In the genomic region with DNA sequence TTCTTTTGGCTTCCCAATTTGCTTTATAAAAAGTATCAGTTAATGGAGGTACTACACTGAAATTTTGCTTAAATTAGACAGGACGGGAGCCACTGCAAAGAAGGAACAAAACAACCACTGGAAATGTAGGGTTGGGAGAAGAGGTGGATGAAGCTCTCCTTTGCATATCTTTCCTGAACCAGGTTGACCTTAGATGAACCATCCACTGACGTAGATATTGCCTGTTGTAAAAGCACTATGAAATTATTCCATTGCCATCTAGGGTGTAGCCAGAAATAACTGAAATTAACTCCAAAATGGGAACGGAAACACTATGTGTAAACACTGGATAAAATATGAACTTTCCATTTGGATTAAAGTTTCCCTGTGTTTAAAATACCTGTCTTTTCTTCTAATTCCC, we compare ENCODE assay signal across 1 cellular context.
A peak's percentile ranks its signal among the peaks of the same experiment; 100 is the strongest.
TF ChIP-seq lines count a peak whose summit lies in the region.

No MANE protein-coding gene starts in this region.

TF ChIP-seq in K562, 482 proteins besides CTCF, POLR2A, EP300 and RAD21 (continued from another document):
- TF ChIP-seq SRSF9 (IDR thresholded peaks at IDR 0.05; ENCODE audit: borderline replicate concordance, low read depth, low read length) (no peak), ARID1B (IDR thresholded peaks at IDR 0.05) (peak; percentile 32; the same call in 1 of the 2 replicates), SMAD1 (IDR thresholded peaks at IDR 0.05; ENCODE audit: low read depth, low read length, partially characterized antibody) (no peak), DPF2 (IDR thresholded peaks at IDR 0.05) (peak; percentile 36; the same call in 1 of the 2 replicates), LEF1 (IDR thresholded peaks at IDR 0.05) (peak; percentile 49; the same call in 1 of the 2 replicates), RCOR1 (IDR thresholded peaks at IDR 0.05; ENCODE audit: borderline replicate concordance in 1 of 2, low read depth in 2 of 2, low read length in 2 of 2) (no peak), ZNF347 (CRISPR knock-in tag; IDR thresholded peaks at IDR 0.05; ENCODE audit: low read depth) (no peak), CREM (IDR thresholded peaks at IDR 0.05; ENCODE audit: low read depth) (0 out of 2 replicates have a peak, but pooled peaks have one; percentile 10), SIRT6 (IDR thresholded peaks at IDR 0.05; ENCODE audit: low read depth, low read length) (no peak), ZNF695 (CRISPR knock-in tag; IDR thresholded peaks at IDR 0.05) (no peak), NR2C2 (CRISPR knock-in tag; IDR thresholded peaks at IDR 0.05) (no peak), NR2C2 (tag; IDR thresholded peaks at IDR 0.05) (peak; percentile 33), DNMT1 (IDR thresholded peaks at IDR 0.05) (0 out of 2 replicates have a peak, but pooled peaks have one; percentile 79), RBBP5 (IDR thresholded peaks at IDR 0.05; ENCODE audit: borderline replicate concordance, insufficient read depth, low read length, poor library complexity, severe bottlenecking) (peak; percentile 28)
- TF ChIP-seq, protein P1, sequence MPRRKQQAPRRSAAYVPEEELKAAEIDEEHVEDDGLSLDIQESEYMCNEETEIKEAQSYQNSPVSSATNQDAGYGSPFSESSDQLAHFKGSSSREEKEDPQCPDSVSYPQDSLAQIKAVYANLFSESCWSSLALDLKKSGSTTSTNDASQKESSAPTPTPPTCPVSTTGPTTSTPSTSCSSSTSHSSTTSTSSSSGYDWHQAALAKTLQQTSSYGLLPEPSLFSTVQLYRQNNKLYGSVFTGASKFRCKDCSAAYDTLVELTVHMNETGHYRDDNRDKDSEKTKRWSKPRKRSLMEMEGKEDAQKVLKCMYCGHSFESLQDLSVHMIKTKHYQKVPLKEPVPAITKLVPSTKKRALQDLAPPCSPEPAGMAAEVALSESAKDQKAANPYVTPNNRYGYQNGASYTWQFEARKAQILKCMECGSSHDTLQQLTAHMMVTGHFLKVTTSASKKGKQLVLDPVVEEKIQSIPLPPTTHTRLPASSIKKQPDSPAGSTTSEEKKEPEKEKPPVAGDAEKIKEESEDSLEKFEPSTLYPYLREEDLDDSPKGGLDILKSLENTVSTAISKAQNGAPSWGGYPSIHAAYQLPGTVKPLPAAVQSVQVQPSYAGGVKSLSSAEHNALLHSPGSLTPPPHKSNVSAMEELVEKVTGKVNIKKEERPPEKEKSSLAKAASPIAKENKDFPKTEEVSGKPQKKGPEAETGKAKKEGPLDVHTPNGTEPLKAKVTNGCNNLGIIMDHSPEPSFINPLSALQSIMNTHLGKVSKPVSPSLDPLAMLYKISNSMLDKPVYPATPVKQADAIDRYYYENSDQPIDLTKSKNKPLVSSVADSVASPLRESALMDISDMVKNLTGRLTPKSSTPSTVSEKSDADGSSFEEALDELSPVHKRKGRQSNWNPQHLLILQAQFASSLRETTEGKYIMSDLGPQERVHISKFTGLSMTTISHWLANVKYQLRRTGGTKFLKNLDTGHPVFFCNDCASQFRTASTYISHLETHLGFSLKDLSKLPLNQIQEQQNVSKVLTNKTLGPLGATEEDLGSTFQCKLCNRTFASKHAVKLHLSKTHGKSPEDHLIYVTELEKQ (CRISPR knock-in tag; IDR thresholded peaks at IDR 0.05), result no peak
- TF ChIP-seq, protein P2, sequence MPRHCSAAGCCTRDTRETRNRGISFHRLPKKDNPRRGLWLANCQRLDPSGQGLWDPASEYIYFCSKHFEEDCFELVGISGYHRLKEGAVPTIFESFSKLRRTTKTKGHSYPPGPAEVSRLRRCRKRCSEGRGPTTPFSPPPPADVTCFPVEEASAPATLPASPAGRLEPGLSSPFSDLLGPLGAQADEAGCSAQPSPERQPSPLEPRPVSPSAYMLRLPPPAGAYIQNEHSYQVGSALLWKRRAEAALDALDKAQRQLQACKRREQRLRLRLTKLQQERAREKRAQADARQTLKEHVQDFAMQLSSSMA (CRISPR knock-in tag; IDR thresholded peaks at IDR 0.05), result no peak
- TF ChIP-seq, protein P3, sequence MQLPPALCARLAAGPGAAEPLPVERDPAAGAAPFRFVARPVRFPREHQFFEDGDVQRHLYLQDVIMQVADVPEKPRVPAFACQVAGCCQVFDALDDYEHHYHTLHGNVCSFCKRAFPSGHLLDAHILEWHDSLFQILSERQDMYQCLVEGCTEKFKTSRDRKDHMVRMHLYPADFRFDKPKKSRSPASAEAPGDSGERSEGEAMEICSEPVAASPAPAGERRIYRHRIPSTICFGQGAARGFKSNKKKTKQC (CRISPR knock-in tag; IDR thresholded peaks at IDR 0.05), result no peak
- TF ChIP-seq, protein P4, sequence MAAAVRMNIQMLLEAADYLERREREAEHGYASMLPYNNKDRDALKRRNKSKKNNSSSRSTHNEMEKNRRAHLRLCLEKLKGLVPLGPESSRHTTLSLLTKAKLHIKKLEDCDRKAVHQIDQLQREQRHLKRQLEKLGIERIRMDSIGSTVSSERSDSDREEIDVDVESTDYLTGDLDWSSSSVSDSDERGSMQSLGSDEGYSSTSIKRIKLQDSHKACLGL (CRISPR knock-in tag; IDR thresholded peaks at IDR 0.05; ENCODE audit: borderline replicate concordance, poor library complexity, severe bottlenecking), result no peak
- TF ChIP-seq, protein P5, sequence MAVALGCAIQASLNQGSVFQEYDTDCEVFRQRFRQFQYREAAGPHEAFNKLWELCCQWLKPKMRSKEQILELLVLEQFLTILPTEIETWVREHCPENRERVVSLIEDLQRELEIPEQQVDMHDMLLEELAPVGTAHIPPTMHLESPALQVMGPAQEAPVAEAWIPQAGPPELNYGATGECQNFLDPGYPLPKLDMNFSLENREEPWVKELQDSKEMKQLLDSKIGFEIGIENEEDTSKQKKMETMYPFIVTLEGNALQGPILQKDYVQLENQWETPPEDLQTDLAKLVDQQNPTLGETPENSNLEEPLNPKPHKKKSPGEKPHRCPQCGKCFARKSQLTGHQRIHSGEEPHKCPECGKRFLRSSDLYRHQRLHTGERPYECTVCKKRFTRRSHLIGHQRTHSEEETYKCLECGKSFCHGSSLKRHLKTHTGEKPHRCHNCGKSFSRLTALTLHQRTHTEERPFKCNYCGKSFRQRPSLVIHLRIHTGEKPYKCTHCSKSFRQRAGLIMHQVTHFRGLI (CRISPR knock-in tag; IDR thresholded peaks at IDR 0.05), result no peak
- TF ChIP-seq, protein P6, sequence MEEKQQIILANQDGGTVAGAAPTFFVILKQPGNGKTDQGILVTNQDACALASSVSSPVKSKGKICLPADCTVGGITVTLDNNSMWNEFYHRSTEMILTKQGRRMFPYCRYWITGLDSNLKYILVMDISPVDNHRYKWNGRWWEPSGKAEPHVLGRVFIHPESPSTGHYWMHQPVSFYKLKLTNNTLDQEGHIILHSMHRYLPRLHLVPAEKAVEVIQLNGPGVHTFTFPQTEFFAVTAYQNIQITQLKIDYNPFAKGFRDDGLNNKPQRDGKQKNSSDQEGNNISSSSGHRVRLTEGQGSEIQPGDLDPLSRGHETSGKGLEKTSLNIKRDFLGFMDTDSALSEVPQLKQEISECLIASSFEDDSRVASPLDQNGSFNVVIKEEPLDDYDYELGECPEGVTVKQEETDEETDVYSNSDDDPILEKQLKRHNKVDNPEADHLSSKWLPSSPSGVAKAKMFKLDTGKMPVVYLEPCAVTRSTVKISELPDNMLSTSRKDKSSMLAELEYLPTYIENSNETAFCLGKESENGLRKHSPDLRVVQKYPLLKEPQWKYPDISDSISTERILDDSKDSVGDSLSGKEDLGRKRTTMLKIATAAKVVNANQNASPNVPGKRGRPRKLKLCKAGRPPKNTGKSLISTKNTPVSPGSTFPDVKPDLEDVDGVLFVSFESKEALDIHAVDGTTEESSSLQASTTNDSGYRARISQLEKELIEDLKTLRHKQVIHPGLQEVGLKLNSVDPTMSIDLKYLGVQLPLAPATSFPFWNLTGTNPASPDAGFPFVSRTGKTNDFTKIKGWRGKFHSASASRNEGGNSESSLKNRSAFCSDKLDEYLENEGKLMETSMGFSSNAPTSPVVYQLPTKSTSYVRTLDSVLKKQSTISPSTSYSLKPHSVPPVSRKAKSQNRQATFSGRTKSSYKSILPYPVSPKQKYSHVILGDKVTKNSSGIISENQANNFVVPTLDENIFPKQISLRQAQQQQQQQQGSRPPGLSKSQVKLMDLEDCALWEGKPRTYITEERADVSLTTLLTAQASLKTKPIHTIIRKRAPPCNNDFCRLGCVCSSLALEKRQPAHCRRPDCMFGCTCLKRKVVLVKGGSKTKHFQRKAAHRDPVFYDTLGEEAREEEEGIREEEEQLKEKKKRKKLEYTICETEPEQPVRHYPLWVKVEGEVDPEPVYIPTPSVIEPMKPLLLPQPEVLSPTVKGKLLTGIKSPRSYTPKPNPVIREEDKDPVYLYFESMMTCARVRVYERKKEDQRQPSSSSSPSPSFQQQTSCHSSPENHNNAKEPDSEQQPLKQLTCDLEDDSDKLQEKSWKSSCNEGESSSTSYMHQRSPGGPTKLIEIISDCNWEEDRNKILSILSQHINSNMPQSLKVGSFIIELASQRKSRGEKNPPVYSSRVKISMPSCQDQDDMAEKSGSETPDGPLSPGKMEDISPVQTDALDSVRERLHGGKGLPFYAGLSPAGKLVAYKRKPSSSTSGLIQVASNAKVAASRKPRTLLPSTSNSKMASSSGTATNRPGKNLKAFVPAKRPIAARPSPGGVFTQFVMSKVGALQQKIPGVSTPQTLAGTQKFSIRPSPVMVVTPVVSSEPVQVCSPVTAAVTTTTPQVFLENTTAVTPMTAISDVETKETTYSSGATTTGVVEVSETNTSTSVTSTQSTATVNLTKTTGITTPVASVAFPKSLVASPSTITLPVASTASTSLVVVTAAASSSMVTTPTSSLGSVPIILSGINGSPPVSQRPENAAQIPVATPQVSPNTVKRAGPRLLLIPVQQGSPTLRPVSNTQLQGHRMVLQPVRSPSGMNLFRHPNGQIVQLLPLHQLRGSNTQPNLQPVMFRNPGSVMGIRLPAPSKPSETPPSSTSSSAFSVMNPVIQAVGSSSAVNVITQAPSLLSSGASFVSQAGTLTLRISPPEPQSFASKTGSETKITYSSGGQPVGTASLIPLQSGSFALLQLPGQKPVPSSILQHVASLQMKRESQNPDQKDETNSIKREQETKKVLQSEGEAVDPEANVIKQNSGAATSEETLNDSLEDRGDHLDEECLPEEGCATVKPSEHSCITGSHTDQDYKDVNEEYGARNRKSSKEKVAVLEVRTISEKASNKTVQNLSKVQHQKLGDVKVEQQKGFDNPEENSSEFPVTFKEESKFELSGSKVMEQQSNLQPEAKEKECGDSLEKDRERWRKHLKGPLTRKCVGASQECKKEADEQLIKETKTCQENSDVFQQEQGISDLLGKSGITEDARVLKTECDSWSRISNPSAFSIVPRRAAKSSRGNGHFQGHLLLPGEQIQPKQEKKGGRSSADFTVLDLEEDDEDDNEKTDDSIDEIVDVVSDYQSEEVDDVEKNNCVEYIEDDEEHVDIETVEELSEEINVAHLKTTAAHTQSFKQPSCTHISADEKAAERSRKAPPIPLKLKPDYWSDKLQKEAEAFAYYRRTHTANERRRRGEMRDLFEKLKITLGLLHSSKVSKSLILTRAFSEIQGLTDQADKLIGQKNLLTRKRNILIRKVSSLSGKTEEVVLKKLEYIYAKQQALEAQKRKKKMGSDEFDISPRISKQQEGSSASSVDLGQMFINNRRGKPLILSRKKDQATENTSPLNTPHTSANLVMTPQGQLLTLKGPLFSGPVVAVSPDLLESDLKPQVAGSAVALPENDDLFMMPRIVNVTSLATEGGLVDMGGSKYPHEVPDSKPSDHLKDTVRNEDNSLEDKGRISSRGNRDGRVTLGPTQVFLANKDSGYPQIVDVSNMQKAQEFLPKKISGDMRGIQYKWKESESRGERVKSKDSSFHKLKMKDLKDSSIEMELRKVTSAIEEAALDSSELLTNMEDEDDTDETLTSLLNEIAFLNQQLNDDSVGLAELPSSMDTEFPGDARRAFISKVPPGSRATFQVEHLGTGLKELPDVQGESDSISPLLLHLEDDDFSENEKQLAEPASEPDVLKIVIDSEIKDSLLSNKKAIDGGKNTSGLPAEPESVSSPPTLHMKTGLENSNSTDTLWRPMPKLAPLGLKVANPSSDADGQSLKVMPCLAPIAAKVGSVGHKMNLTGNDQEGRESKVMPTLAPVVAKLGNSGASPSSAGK (IDR thresholded peaks at IDR 0.05), result no peak
- TF ChIP-seq, protein P7, sequence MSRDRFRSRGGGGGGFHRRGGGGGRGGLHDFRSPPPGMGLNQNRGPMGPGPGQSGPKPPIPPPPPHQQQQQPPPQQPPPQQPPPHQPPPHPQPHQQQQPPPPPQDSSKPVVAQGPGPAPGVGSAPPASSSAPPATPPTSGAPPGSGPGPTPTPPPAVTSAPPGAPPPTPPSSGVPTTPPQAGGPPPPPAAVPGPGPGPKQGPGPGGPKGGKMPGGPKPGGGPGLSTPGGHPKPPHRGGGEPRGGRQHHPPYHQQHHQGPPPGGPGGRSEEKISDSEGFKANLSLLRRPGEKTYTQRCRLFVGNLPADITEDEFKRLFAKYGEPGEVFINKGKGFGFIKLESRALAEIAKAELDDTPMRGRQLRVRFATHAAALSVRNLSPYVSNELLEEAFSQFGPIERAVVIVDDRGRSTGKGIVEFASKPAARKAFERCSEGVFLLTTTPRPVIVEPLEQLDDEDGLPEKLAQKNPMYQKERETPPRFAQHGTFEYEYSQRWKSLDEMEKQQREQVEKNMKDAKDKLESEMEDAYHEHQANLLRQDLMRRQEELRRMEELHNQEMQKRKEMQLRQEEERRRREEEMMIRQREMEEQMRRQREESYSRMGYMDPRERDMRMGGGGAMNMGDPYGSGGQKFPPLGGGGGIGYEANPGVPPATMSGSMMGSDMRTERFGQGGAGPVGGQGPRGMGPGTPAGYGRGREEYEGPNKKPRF (IDR thresholded peaks at IDR 0.05; ENCODE audit: low read depth, low read length), result no peak
